Comparison of ENCODE assay signal across 8 cellular contexts in genomic region chr5:16465544-16466432, GRCh38. TPM values are rescaled to one million over a fixed set of nuclear protein-coding genes. Genes with fewer than 3 reads are reported as not detected.
DNase-seq lines count a peak whose midpoint lies in the region; ATAC-seq and TF ChIP-seq lines count a peak whose summit lies in the region.

Gene ZNF622, minus strand, starts transcription at chr5:16465800. Its CDS starts 135 bp downstream, at chr5:16465665.

- peaks cover 11% of the 10 kb centered on the region; the same call in 1 of the 2 replicates for H4K20me1 ChIP-seq in OCI-LY3 (ENCODE audit: insufficient read depth, low read length)

- peak; percentile 92 for ATAC-seq in GM21528 (IDR thresholded peaks at IDR 0.05; ENCODE audit: low FRiP score, unreplicated experiment)

- peaks cover 57% of the 10 kb centered on the region for H3K4me1 Mint-ChIP-seq in endothelial cell (ENCODE audit: unreplicated experiment)
- H3K4me1 Mint-ChIP-seq in mesothelial cell of epicardium, result peaks cover 42% of the 10 kb centered on the region

- peak within 1 kb of the TSS; percentile 96 for H3K4me3 Mint-ChIP-seq in endothelial cell (ENCODE audit: unreplicated experiment)
- H3K4me3 Mint-ChIP-seq in mesothelial cell of epicardium, result peak within 1 kb of the TSS; percentile 93

- H3K27me3 Mint-ChIP-seq in endothelial cell (ENCODE audit: unreplicated experiment), result peaks cover 11% of the 10 kb centered on the region
- no peaks in the 10 kb centered on the region for H3K27me3 Mint-ChIP-seq in mesothelial cell of epicardium (ENCODE audit: low read depth)

- peaks cover 32% of the 10 kb centered on the region for H3K4me1 ChIP-seq in OCI-LY3 (ENCODE audit: low read length)

- peak within 1 kb of the TSS; percentile 100 for H3K4me3 ChIP-seq in OCI-LY3 (ENCODE audit: low read length)

- no peaks in the 10 kb centered on the region for H3K9me3 Mint-ChIP-seq in endothelial cell (ENCODE audit: unreplicated experiment)
- H3K9me3 Mint-ChIP-seq in mesothelial cell of epicardium, result no peaks in the 10 kb centered on the region

- H3K27me3 ChIP-seq in OCI-LY3 (ENCODE audit: low read depth, low read length), result no peaks in the 10 kb centered on the region

- H2AFZ ChIP-seq in OCI-LY3 (ENCODE audit: low read depth, low read length), result peak within 1 kb of the TSS; percentile 52; the same call in 1 of the 2 replicates

- TF ChIP-seq CTCF in OCI-LY3 (IDR thresholded peaks at IDR 0.05; ENCODE audit: low read depth, low read length) (no peak), endothelial cell (IDR thresholded peaks at IDR 0.05; ENCODE audit: unreplicated experiment) (no peak), mesothelial cell of epicardium (IDR thresholded peaks at IDR 0.05; ENCODE audit: unreplicated experiment) (no peak)

- H3K36me3 Mint-ChIP-seq in endothelial cell (ENCODE audit: low read depth, unreplicated experiment) (peaks cover 19% of the 10 kb centered on the region), mesothelial cell of epicardium (peaks cover 10% of the 10 kb centered on the region)

- peak within 1 kb of the TSS; percentile 95 for H3K9ac ChIP-seq in OCI-LY3 (ENCODE audit: low read length)

- H3K4me2 ChIP-seq in OCI-LY3 (ENCODE audit: low read length), result peak within 1 kb of the TSS; percentile 97

- H3K27ac ChIP-seq in OCI-LY3 (ENCODE audit: low read length), result peak within 1 kb of the TSS; percentile 93

- H3K27ac Mint-ChIP-seq in endothelial cell (ENCODE audit: unreplicated experiment), result peak within 1 kb of the TSS; percentile 91
- H3K27ac Mint-ChIP-seq in mesothelial cell of epicardium, result peak within 1 kb of the TSS; percentile 96

- H3K36me3 ChIP-seq in OCI-LY3 (replicated peaks; ENCODE audit: low read depth, low read length), result peaks cover 12% of the 10 kb centered on the region

- H3K9me3 ChIP-seq in OCI-LY3 (ENCODE audit: insufficient read depth, low read length), result no peaks in the 10 kb centered on the region

- DNase-seq in DMS 273 (lab: John Stamatoyannopoulos, UW; ENCODE audit: unreplicated experiment) (peak; percentile 97), HuH-7.5 (ENCODE audit: low spot score) (peak; percentile 55), endothelial cell (ENCODE audit: low spot score) (peak; percentile 74), mesothelial cell of epicardium (ENCODE audit: low spot score in 2 of 2, unreplicated experiment in 2 of 2) (peak; percentile 60 to 84)
- DNase-seq in activated CD8-positive, alpha-beta memory T cell treated with anti-CD3 and anti-CD28 coated beads, Interleukin-2, amount 50 U/mL, for 48 hours, result peak; percentile 92
- DNase-seq in stimulated activated CD8-positive, alpha-beta memory T cell treated with anti-CD3 and anti-CD28 coated beads, Interleukin-15, amount 100 ng/mL, for 48 hours (ENCODE audit: low read depth in 2 of 2), result peak; percentile 82 to 85

- peaks cover 73% of the 10 kb centered on the region for H3K79me2 ChIP-seq in OCI-LY3 (ENCODE audit: low read length)

RNA-seq across cellular contexts. Expression of gene ZNF622, which starts in this region (rescaled TPM):
- total RNA-seq in endothelial cell (ENCODE audit: unreplicated experiment) (25.8 TPM), mesothelial cell of epicardium (24.2 to 25.5 TPM (median 25.1 TPM) in 3 replicates)

Comparison
In these comparisons a context has a peak if more than half of its experiments do, and no peak if none do; other contexts are left out.
1. Peak in every context shown above with its lines: DNase-seq, ATAC-seq, H3K4me3 ChIP-seq and H3K27ac ChIP-seq.